27 cellular contexts compared by ENCODE assay signal in the genomic region with DNA sequence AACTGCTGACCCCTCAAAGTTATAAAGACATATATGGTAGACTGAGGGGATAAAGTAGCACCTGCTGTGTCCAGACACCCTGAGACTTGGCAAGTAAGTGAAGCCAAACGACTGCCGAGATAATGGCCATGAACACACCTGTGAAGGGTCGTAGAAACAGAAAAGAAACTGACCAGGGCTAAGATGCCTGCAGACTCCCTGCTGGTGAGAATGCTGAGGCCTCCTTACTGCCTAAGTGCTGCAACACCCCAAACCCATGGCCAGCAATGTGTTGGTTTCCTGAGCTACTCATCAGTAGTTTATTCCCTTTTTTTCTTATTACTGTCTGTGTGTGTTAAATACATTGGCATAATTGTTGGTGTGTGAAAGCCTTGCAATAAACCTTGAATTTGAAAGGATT.
"Had no signal": no experiment of that assay in that cellular context is flagged by ENCODE, and none has a peak within 500 bp of the region (broad histone marks: within the 10 kb centered on the region; RNA-seq: fewer than 3 reads in every experiment).

No MANE protein-coding gene starts in this region.

- H3K27ac ChIP-seq: dorsolateral prefrontal cortex, epithelial cell of prostate, esophagus squamous epithelium, gastrocnemius medialis, left lung, psoas muscle, sigmoid colon, stomach, thyroid gland, vagina had no signal

- ATAC-seq: gastrocnemius medialis; left cardiac atrium; left lung; naive thymus-derived CD8-positive, alpha-beta T cell; psoas muscle; right cardiac atrium; stimulated activated effector memory CD8-positive, alpha-beta T cell treated with anti-CD3 and anti-CD28 coated beads, Interleukin-12 subunit alpha, Interleukin-12 subunit beta, amount 100 ng/mL, for 72 hours had no signal

- H3K4me1 ChIP-seq: esophagus squamous epithelium, gastrocnemius medialis, left lung, sigmoid colon, stomach, thyroid gland, vagina had no signal

- H3K27me3 ChIP-seq: dorsolateral prefrontal cortex, esophagus squamous epithelium, gastrocnemius medialis, left lung, sigmoid colon, stomach, thyroid gland, vagina had no signal

- H3K4me3 ChIP-seq: dorsolateral prefrontal cortex, esophagus squamous epithelium, gastrocnemius medialis, left lung, psoas muscle, sigmoid colon, stomach, thyroid gland, vagina had no signal

- H3K36me3 ChIP-seq: esophagus squamous epithelium, gastrocnemius medialis, left lung, sigmoid colon, stomach, thyroid gland, vagina had no signal

- H3K9me3 ChIP-seq: esophagus squamous epithelium, gastrocnemius medialis, left lung, psoas muscle, sigmoid colon, stomach, thyroid gland, vagina had no signal

- DNase-seq: dorsolateral prefrontal cortex; effector CD4-positive, alpha-beta T cell; esophagus squamous epithelium; gastrocnemius medialis; head of caudate nucleus; left cardiac atrium; left lung; mesenchymal stem cell; midbrain; naive thymus-derived CD8-positive, alpha-beta T cell; nephron progenitor cell; nucleus accumbens; posterior cingulate gyrus; psoas muscle; right cardiac atrium; sigmoid colon; stimulated activated CD4-positive, alpha-beta T cell treated with anti-CD3 and anti-CD28 coated beads, Interleukin-2, amount 100 ng/mL, for 24 hours; stimulated activated CD4-positive, alpha-beta T cell treated with anti-CD3 and anti-CD28 coated beads, Interleukin-4, amount 100 ng/mL, for 24 hours; stimulated activated naive CD4-positive, alpha-beta T cell treated with Interleukin-2 at 50 U/mL for 16 hours; stomach; thyroid gland; trophoblast cell had no signal

- FAIRE-seq: colon, islet of Langerhans had no signal
